1 cellular context compared by ENCODE assay signal in the genomic region with DNA sequence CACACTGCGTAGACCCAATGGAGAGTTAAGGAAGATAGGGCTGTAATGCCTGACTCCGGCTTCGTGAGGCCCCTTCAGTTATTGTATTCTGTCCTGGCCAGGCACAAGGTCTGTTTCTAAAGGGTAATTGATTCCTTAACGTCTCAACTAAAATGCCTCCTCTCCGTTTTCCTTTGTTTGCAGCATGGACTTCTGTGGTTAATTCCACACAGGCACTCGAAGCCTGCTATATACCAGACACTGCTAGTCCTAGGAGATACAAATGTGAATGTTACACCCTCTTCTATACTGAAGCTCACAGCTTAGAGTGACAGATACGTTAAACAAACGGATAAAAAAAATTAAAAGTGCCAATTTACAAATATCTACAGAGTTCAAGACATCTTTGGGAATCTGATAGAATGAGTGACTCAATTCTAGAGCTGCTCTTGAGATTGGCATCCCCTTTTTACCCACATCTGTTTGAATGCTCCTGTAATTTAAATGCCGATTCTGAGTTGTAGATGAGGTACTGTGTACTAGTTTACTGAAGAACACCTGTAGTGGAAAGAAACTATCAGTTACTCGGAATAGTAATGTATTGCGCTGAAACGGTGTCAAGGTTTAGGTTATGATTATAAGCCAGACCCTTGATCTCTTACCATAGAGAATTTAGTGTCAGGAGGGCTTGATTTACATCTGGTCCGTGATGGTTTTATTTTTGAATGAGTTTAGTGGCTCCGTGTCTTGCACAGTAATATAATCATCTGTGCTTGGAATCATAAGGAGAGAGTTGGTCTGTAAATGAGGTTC.
A peak's percentile ranks its signal among the peaks of the same experiment; 100 is the strongest.
TF ChIP-seq lines count a peak whose summit lies in the region.

No MANE protein-coding gene starts in this region.

TF ChIP-seq in K562, 482 proteins besides CTCF, POLR2A, EP300 and RAD21 (continued from another document):
- TF ChIP-seq, protein P1, sequence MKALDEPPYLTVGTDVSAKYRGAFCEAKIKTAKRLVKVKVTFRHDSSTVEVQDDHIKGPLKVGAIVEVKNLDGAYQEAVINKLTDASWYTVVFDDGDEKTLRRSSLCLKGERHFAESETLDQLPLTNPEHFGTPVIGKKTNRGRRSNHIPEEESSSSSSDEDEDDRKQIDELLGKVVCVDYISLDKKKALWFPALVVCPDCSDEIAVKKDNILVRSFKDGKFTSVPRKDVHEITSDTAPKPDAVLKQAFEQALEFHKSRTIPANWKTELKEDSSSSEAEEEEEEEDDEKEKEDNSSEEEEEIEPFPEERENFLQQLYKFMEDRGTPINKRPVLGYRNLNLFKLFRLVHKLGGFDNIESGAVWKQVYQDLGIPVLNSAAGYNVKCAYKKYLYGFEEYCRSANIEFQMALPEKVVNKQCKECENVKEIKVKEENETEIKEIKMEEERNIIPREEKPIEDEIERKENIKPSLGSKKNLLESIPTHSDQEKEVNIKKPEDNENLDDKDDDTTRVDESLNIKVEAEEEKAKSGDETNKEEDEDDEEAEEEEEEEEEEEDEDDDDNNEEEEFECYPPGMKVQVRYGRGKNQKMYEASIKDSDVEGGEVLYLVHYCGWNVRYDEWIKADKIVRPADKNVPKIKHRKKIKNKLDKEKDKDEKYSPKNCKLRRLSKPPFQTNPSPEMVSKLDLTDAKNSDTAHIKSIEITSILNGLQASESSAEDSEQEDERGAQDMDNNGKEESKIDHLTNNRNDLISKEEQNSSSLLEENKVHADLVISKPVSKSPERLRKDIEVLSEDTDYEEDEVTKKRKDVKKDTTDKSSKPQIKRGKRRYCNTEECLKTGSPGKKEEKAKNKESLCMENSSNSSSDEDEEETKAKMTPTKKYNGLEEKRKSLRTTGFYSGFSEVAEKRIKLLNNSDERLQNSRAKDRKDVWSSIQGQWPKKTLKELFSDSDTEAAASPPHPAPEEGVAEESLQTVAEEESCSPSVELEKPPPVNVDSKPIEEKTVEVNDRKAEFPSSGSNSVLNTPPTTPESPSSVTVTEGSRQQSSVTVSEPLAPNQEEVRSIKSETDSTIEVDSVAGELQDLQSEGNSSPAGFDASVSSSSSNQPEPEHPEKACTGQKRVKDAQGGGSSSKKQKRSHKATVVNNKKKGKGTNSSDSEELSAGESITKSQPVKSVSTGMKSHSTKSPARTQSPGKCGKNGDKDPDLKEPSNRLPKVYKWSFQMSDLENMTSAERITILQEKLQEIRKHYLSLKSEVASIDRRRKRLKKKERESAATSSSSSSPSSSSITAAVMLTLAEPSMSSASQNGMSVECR (CRISPR knock-in tag; IDR thresholded peaks at IDR 0.05): 0 out of 2 replicates have a peak, but pooled peaks have one; percentile 25
- peak; percentile 30; the same call in 1 of the 2 replicates for TF ChIP-seq ZFX (CRISPR knock-in tag; IDR thresholded peaks at IDR 0.05)
